13 cellular contexts compared by ENCODE assay signal in the genomic region with DNA sequence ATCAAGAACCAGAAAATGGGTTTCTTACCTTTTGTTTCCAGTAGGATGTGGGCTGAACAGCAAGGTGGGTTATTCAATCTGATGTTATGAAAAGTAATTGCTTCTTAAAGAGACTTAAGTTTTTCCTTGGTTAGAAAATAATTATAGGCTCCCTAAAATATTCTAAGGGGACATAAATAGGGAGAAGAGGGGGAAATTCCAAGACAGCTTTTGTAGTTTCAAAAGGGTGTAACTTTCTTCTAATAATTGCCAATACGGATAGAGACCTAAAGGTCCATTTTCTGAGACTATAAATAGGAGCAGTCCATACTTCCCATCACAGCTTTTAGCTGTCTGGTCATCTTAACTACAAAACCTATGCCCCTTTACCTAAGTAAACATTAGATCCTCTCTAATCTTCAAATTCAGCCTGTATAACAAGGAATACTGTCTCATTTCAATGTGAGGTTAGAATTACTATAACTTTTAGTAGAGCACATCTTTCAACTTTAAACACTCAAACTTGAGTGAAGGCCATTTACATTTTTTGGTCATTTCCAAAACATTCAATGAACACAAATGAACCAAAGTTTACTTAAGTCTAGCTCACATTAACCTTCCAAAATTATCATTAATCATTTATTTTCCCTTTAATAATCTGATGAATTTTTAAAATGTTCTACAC. TPM values are rescaled to one million over a fixed set of nuclear protein-coding genes. Genes with fewer than 3 reads are reported as not detected.
A peak's percentile ranks its signal among the peaks of the same experiment; 100 is the strongest.
DNase-seq lines count a peak whose midpoint lies in the region; TF ChIP-seq lines count a peak whose summit lies in the region.
"Had no signal": no experiment of that assay in that cellular context is flagged by ENCODE, and none has a peak within 500 bp of the region (broad histone marks: within the 10 kb centered on the region; RNA-seq: fewer than 3 reads in every experiment).

No MANE protein-coding gene starts in this region.

- H3K36me3 Mint-ChIP-seq in activated naive CD4-positive, alpha-beta T cell treated with anti-CD3 and anti-CD28 coated beads for 36 hours (ENCODE audit: low read depth) = peaks cover 61% of the 10 kb centered on the region
- H3K36me3 Mint-ChIP-seq in IgD-negative memory B cell = peaks cover 5% of the 10 kb centered on the region
- peaks cover 67% of the 10 kb centered on the region for H3K36me3 Mint-ChIP-seq in activated naive CD8-positive, alpha-beta T cell treated with anti-CD3 and anti-CD28 coated beads for 36 hours
- peaks cover 35% of the 10 kb centered on the region for H3K36me3 Mint-ChIP-seq in neural progenitor cell

- H3K9ac ChIP-seq in neural progenitor cell = no peak overlapping the region

- intact Hi-C loops in activated naive CD4-positive, alpha-beta T cell treated with anti-CD3 and anti-CD28 coated beads for 36 hours (cut with micrococcal nuclease) = loop anchor here (10.0 kb wide), 1 partner anchor 917 kb away; a partner anchor contains a TSS

- H3K27me3 Mint-ChIP-seq in activated naive CD4-positive, alpha-beta T cell treated with anti-CD3 and anti-CD28 coated beads for 36 hours (ENCODE audit: low read depth) = no peaks in the 10 kb centered on the region
- H3K27me3 Mint-ChIP-seq in IgD-negative memory B cell (no peaks in the 10 kb centered on the region), neural progenitor cell (ENCODE audit: insufficient read depth, low read depth) (no peaks in the 10 kb centered on the region)
- no peaks in the 10 kb centered on the region for H3K27me3 Mint-ChIP-seq in activated naive CD8-positive, alpha-beta T cell treated with anti-CD3 and anti-CD28 coated beads for 36 hours

- H2AFZ ChIP-seq in neural progenitor cell (replicated peaks) = no peak overlapping the region

- H3K9me3 Mint-ChIP-seq in activated naive CD4-positive, alpha-beta T cell treated with anti-CD3 and anti-CD28 coated beads for 36 hours = no peaks in the 10 kb centered on the region
- no peaks in the 10 kb centered on the region for H3K9me3 Mint-ChIP-seq in IgD-negative memory B cell
- no peaks in the 10 kb centered on the region for H3K9me3 Mint-ChIP-seq in activated naive CD8-positive, alpha-beta T cell treated with anti-CD3 and anti-CD28 coated beads for 36 hours
- no peaks in the 10 kb centered on the region for H3K9me3 Mint-ChIP-seq in neural progenitor cell

- no peaks in the 10 kb centered on the region for H3K9me3 ChIP-seq in neural progenitor cell (ENCODE audit: low read depth)
- H3K9me3 ChIP-seq: upper lobe of left lung had no signal

- peaks cover 82% of the 10 kb centered on the region for H3K4me1 Mint-ChIP-seq in activated naive CD4-positive, alpha-beta T cell treated with anti-CD3 and anti-CD28 coated beads for 36 hours (ENCODE audit: low read depth)
- H3K4me1 Mint-ChIP-seq in IgD-negative memory B cell (peaks cover 35 to 43% (median 37%) of the 10 kb centered on the region in 3 donors), neural progenitor cell (peaks cover 53% of the 10 kb centered on the region)
- peaks cover 76% of the 10 kb centered on the region for H3K4me1 Mint-ChIP-seq in activated naive CD8-positive, alpha-beta T cell treated with anti-CD3 and anti-CD28 coated beads for 36 hours

- no peak overlapping the region for H3K4me3 ChIP-seq in neural progenitor cell
- H3K4me3 ChIP-seq: upper lobe of left lung had no signal

- no peak for DNase-seq in activated naive CD4-positive, alpha-beta T cell treated with anti-CD3 and anti-CD28 coated beads for 36 hours
- no peak for DNase-seq in activated naive CD4-positive, alpha-beta T cell (lab: John Stamatoyannopoulos, UW)
- no peak for DNase-seq in activated naive CD8-positive, alpha-beta T cell treated with anti-CD3 and anti-CD28 coated beads for 36 hours
- no peak for DNase-seq in neural progenitor cell (ENCODE audit: low spot score)
- no peak for DNase-seq in NCI-H1694 (lab: John Stamatoyannopoulos, UW)
- no peak for DNase-seq in central memory CD4-positive, alpha-beta T cell
- DNase-seq in HPDE6-E6E7 (ENCODE audit: extremely low spot score) = no peak
- DNase-seq: MV-4-11; NK-92 treated with Interleukin-12 subunit alpha and Interleukin-12 subunit beta, amount 100 ng/mL, for 24 hours; occipital lobe; stimulated activated CD4-positive, alpha-beta T cell treated with anti-CD3 and anti-CD28 coated beads, Interleukin-4, amount 100 ng/mL, for 4 hours; upper lobe of left lung had no signal

- H3K27me3 ChIP-seq in neural progenitor cell = no peaks in the 10 kb centered on the region
- H3K27me3 ChIP-seq: upper lobe of left lung had no signal

- H3K4me3 Mint-ChIP-seq in activated naive CD4-positive, alpha-beta T cell treated with anti-CD3 and anti-CD28 coated beads for 36 hours = no peak overlapping the region
- H3K4me3 Mint-ChIP-seq in IgD-negative memory B cell (no peak overlapping the region), neural progenitor cell (no peak overlapping the region)
- peak overlapping the region; percentile 47 for H3K4me3 Mint-ChIP-seq in activated naive CD8-positive, alpha-beta T cell treated with anti-CD3 and anti-CD28 coated beads for 36 hours

- CTCF ChIA-PET in activated naive CD4-positive, alpha-beta T cell treated with anti-CD3 and anti-CD28 coated beads for 36 hours (lab: Charles Lee) = interaction anchor here (0.7 to 4.7 kb wide), 5 partner anchors 12 to 145 kb away, joined by 4 to 34 read pairs (median 28); a partner anchor contains a TSS

- peak overlapping the region; percentile 78 for H3K27ac Mint-ChIP-seq in activated naive CD4-positive, alpha-beta T cell treated with anti-CD3 and anti-CD28 coated beads for 36 hours
- H3K27ac Mint-ChIP-seq in IgD-negative memory B cell = peak overlapping the region in 2 of 3 donors; percentile 37 to 59
- peak overlapping the region; percentile 46 for H3K27ac Mint-ChIP-seq in activated naive CD8-positive, alpha-beta T cell treated with anti-CD3 and anti-CD28 coated beads for 36 hours
- no peak overlapping the region for H3K27ac Mint-ChIP-seq in neural progenitor cell

- H3K36me3 ChIP-seq in neural progenitor cell = peaks cover 31% of the 10 kb centered on the region

- H4K20me1 ChIP-seq in neural progenitor cell (ENCODE audit: low read depth) = peaks cover 82% of the 10 kb centered on the region

- peaks cover 70% of the 10 kb centered on the region for H3K79me2 ChIP-seq in neural progenitor cell (ENCODE audit: low read depth)

- peaks cover 33% of the 10 kb centered on the region for H3K4me1 ChIP-seq in neural progenitor cell

- H3K4me2 ChIP-seq in neural progenitor cell = peak overlapping the region; percentile 89

- peak overlapping the region; percentile 20 for H3K27ac ChIP-seq in neural progenitor cell
- H3K27ac ChIP-seq: upper lobe of left lung had no signal

- peaks cover 97% of the 10 kb centered on the region for H3F3A ChIP-seq in neural progenitor cell (ENCODE audit: low read depth)

- no peak for TF ChIP-seq CTCF in neural progenitor cell (IDR thresholded peaks at IDR 0.05)

RNA-seq across cellular contexts. Expression of a gene that starts 5.5 kb away (rescaled TPM):
- 100 to 1,000 TPM; 248 to 257 TPM for total RNA-seq in activated naive CD4-positive, alpha-beta T cell treated with anti-CD3 and anti-CD28 coated beads for 36 hours
- 57.3 TPM for polyA plus RNA-seq in IgD-negative memory B cell
- 100 to 1,000 TPM; 441 to 469 TPM for total RNA-seq in activated naive CD8-positive, alpha-beta T cell treated with anti-CD3 and anti-CD28 coated beads for 36 hours
- 436 and 556 TPM in 2 replicates for total RNA-seq in neural progenitor cell (ENCODE audit: low replicate concordance)

RNA-seq across cellular contexts. Expression of a gene that starts 13.5 kb away (rescaled TPM):
- 10 to 100 TPM; 21.7 to 22.0 TPM for total RNA-seq in activated naive CD4-positive, alpha-beta T cell treated with anti-CD3 and anti-CD28 coated beads for 36 hours
- polyA plus RNA-seq in IgD-negative memory B cell = 38.3 TPM
- 10 to 100 TPM; 22.8 to 23.0 TPM for total RNA-seq in activated naive CD8-positive, alpha-beta T cell treated with anti-CD3 and anti-CD28 coated beads for 36 hours
- total RNA-seq in neural progenitor cell (ENCODE audit: low replicate concordance) = 90.4 and 103 TPM in 2 replicates

RNA-seq across cellular contexts. Expression of a gene that starts 46.4 kb away (rescaled TPM):
- under 1 TPM; 0.47 to 0.69 TPM for total RNA-seq in activated naive CD4-positive, alpha-beta T cell treated with anti-CD3 and anti-CD28 coated beads for 36 hours
- polyA plus RNA-seq in IgD-negative memory B cell = not detected
- total RNA-seq in activated naive CD8-positive, alpha-beta T cell treated with anti-CD3 and anti-CD28 coated beads for 36 hours = under 1 TPM; 0.14 to 0.18 TPM
- 8.8 and 14.7 TPM in 2 replicates for total RNA-seq in neural progenitor cell (ENCODE audit: low replicate concordance)
